ENCODE assay signal across 9 cellular contexts in the genomic region with DNA sequence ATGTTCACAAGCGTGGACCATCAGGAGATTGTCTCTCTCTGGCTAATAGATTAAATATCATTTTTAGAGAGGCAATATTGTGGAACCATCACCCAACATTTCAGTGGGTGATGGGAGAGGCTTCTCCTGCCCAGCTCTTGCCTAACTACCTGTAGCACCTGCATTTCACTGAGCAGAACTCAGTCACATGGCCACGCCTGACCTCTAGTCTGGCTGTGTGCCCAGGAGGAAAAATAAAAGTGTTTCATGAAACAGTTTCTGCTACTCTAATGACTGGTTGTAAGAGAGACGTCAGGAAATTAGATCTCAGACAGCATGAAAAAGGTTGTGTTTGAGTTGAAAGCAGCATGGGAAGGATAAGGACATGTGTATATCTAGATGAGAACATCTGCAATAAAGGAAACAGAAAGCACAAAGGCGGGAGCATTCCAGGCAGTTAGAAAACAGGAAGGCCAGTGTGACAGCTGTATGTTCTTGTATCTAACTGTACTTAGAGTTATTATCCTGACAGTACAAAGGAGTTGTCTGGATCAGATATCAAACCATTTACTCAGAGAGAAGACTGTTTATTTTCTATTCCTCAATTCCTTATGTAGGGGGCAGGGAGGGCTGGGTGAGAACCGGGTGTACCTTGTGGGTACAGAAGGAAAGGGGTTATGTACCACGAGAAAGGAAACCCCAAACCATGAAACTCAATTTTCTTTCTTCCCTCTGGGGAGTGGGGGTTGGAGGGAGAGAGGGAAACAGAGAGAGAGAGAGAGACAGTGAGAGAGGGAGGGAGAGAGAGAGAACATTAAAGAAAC.
DNase-seq lines count a peak whose midpoint lies in the region; ATAC-seq and TF ChIP-seq lines count a peak whose summit lies in the region.
"Had no signal": no experiment of that assay in that cellular context is flagged by ENCODE, and none has a peak within 500 bp of the region (broad histone marks: within the 10 kb centered on the region; RNA-seq: fewer than 3 reads in every experiment).

No MANE protein-coding gene starts in this region.

- no peak overlapping the region for H3K4me3 ChIP-seq in CD8-positive, alpha-beta memory T cell (ENCODE audit: low read length)

- no peaks in the 10 kb centered on the region for H3K36me3 ChIP-seq in CD8-positive, alpha-beta memory T cell (ENCODE audit: insufficient read depth, low read length)

- TF ChIP-seq CTCF in RWPE1 (conservative IDR thresholded peaks at IDR 0.05; ENCODE audit: low read depth) (no peak), progenitor cell of endocrine pancreas (IDR thresholded peaks at IDR 0.05; ENCODE audit: unreplicated experiment) (no peak)

- H3K36me3 Mint-ChIP-seq in progenitor cell of endocrine pancreas (ENCODE audit: insufficient read depth): no peaks in the 10 kb centered on the region
- H3K36me3 Mint-ChIP-seq in CD8-positive, alpha-beta memory T cell: no peaks in the 10 kb centered on the region

- ATAC-seq in HG03354 (IDR thresholded peaks at IDR 0.05; ENCODE audit: poor library complexity, severe bottlenecking, unreplicated experiment) (peak; percentile 48), Right ventricle myocardium inferior (no peak)

- H3K27me3 ChIP-seq in CD8-positive, alpha-beta memory T cell (ENCODE audit: insufficient read depth, low read length, poor library complexity, severe bottlenecking): no peaks in the 10 kb centered on the region

- CTCF ChIA-PET in RWPE1 (lab: Yijun Ruan, JAX): no interaction called here
- CTCF ChIA-PET in CD8-positive, alpha-beta memory T cell (lab: Charles Lee): no interaction called here

- H3K9me3 ChIP-seq in CD8-positive, alpha-beta memory T cell (ENCODE audit: low read length): no peaks in the 10 kb centered on the region

- intact Hi-C loops in Right ventricle myocardium inferior (cut with DNase I): no loop called here

- DNase-seq in NCI-H2196 treated with DMSO at 0.1 percent for 48 hours (lab: John Stamatoyannopoulos, UW; ENCODE audit: unreplicated experiment) (peak; percentile 86), dedifferentiated amniotic fluid mesenchymal stem cell (ENCODE audit: extremely low spot score) (peak; percentile 12), renal cortical epithelial cell (ENCODE audit: low read depth) (peak; percentile 67), Right ventricle myocardium inferior (ENCODE audit: missing footprints) (no peak), RWPE1 (ENCODE audit: low spot score) (no peak), progenitor cell of endocrine pancreas (ENCODE audit: low spot score, unreplicated experiment) (no peak)
- DNase-seq in CD8-positive, alpha-beta memory T cell: no peak

- H3K27ac ChIP-seq in RWPE1: no peak overlapping the region
- H3K27ac ChIP-seq in CD8-positive, alpha-beta memory T cell (ENCODE audit: low read depth, low read length): no peak overlapping the region

- H3K9me3 Mint-ChIP-seq in progenitor cell of endocrine pancreas (ENCODE audit: low read depth): peaks cover 3% of the 10 kb centered on the region
- H3K9me3 Mint-ChIP-seq in CD8-positive, alpha-beta memory T cell: peaks cover 0 to 11% (median 2%) of the 10 kb centered on the region in 5 donors

- H3K4me3 Mint-ChIP-seq in progenitor cell of endocrine pancreas (ENCODE audit: low read depth): no peak overlapping the region
- no peak overlapping the region for H3K4me3 Mint-ChIP-seq in CD8-positive, alpha-beta memory T cell
- H3K4me3 Mint-ChIP-seq: dendritic cell treated with granulocyte-macrophage colony-stimulating factor and Interleukin-4, amounts not matched to agents 40 ng/mL and 50 ng/mL, for 4 days had no signal

- H3K27me3 Mint-ChIP-seq in progenitor cell of endocrine pancreas: no peaks in the 10 kb centered on the region
- H3K27me3 Mint-ChIP-seq in CD8-positive, alpha-beta memory T cell: no peaks in the 10 kb centered on the region
- H3K27me3 Mint-ChIP-seq: dendritic cell treated with granulocyte-macrophage colony-stimulating factor and Interleukin-4, amounts not matched to agents 40 ng/mL and 50 ng/mL, for 4 days had no signal

- no peaks in the 10 kb centered on the region for H3K4me1 ChIP-seq in CD8-positive, alpha-beta memory T cell (ENCODE audit: insufficient read depth, low read length)

- H3K27ac Mint-ChIP-seq in progenitor cell of endocrine pancreas: no peak overlapping the region
- H3K27ac Mint-ChIP-seq in CD8-positive, alpha-beta memory T cell: no peak overlapping the region
- H3K27ac Mint-ChIP-seq: dendritic cell treated with granulocyte-macrophage colony-stimulating factor and Interleukin-4, amounts not matched to agents 40 ng/mL and 50 ng/mL, for 4 days had no signal

- POLR2A ChIA-PET in RWPE1 (lab: Yijun Ruan, JAX; ENCODE audit: low non-redundant PET): no interaction called here
- POLR2A ChIA-PET in CD8-positive, alpha-beta memory T cell (lab: Charles Lee): no interaction called here

- peaks cover 3% of the 10 kb centered on the region for H3K4me1 Mint-ChIP-seq in progenitor cell of endocrine pancreas (ENCODE audit: low read depth)
- no peaks in the 10 kb centered on the region for H3K4me1 Mint-ChIP-seq in CD8-positive, alpha-beta memory T cell

Comparison
In these comparisons a context has a peak if more than half of its experiments do, and no peak if none do; other contexts are left out.
1. DNase-seq: peak in NCI-H2196 treated with DMSO at 0.1 percent for 48 hours (single experiment), dedifferentiated amniotic fluid mesenchymal stem cell (single experiment) and renal cortical epithelial cell (single experiment); none in Right ventricle myocardium inferior (single experiment), RWPE1 (single experiment), progenitor cell of endocrine pancreas (single experiment) and CD8-positive, alpha-beta memory T cell (0 of 5).